Comparison of ENCODE assay signal across 8 cellular contexts in the genomic region with DNA sequence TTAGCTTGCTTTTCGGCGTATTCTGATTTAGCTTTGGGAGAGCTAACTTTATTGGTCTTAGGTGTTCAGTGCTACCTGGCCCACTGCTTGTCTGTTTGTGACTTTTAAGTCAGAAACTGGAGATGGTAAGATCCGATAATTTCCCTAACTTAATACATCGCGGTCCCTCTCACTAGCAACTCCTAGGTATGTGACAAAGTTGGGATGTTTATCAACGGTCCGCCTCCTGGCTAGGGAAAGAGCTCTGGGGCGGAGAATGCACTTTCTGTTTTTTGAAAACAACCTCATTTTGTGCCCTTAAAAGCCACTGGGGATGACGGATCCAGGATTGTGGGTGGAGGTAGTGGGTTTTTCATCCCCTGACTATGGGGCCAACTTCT. TPM values are rescaled to one million over a fixed set of nuclear protein-coding genes. Genes with fewer than 3 reads are reported as not detected.
DNase-seq lines count a peak whose midpoint lies in the region; ATAC-seq and TF ChIP-seq lines count a peak whose summit lies in the region.

No MANE protein-coding gene starts in this region.

- WGBS in testis, 2 donors, result 1 to 2% methylated on average over 7 to 9 of the region's 9 CpGs

- H3K9me3 Mint-ChIP-seq in activated T-cell treated with anti-CD3 and anti-CD28 coated beads, Interleukin-2, amount 50 U/mL, for 4 hours, result no peaks in the 10 kb centered on the region
- no peaks in the 10 kb centered on the region for H3K9me3 Mint-ChIP-seq in activated naive CD4-positive, alpha-beta T cell treated with anti-CD3 and anti-CD28 coated beads, Interleukin-2, amount 50 U/mL, for 72 hours

- intact Hi-C loops in testis (cut with DNase I; ENCODE audit: low total_unique reads), result no loop called here

- H3K4me3 ChIP-seq in kidney epithelial cell (ENCODE audit: low read depth, low read length) (peak overlapping the region; percentile 68), testis (peak overlapping the region; percentile 86 to 98)

- H3K36me3 ChIP-seq in kidney epithelial cell (ENCODE audit: control insufficient read depth, insufficient read depth, low read length), result no peaks in the 10 kb centered on the region
- H3K36me3 ChIP-seq in testis (ENCODE audit: low read depth, missing control alignments), result no peaks in the 10 kb centered on the region

- peak overlapping the region; percentile 95 to 100 for H3K27ac ChIP-seq in testis

- ATAC-seq in activated T-cell treated with anti-CD3 and anti-CD28 coated beads, Interleukin-2, amount 50 U/mL, for 4 hours, result no peak
- no peak for ATAC-seq in activated naive CD4-positive, alpha-beta T cell treated with anti-CD3 and anti-CD28 coated beads, Interleukin-2, amount 50 U/mL, for 72 hours
- ATAC-seq in GM19455 (IDR thresholded peaks at IDR 0.05; ENCODE audit: unreplicated experiment), result no peak

- H3K27ac Mint-ChIP-seq in activated naive CD4-positive, alpha-beta T cell treated with anti-CD3 and anti-CD28 coated beads, Interleukin-2, amount 50 U/mL, for 72 hours, result peak overlapping the region; percentile 97 to 99

- H3K4me1 ChIP-seq in testis, result peaks cover 32% of the 10 kb centered on the region

- peak overlapping the region; percentile 99 for H3K4me3 Mint-ChIP-seq in activated T-cell treated with anti-CD3 and anti-CD28 coated beads, Interleukin-2, amount 50 U/mL, for 4 hours

- DNase-seq in activated T-cell treated with anti-CD3 and anti-CD28 coated beads, Interleukin-2, amount 50 U/mL, for 4 hours, result no peak
- DNase-seq in activated T-cell treated with anti-CD3 and anti-CD28 coated beads, Interleukin-2, amount 50 U/mL, for 48 hours, result no peak
- no peak for DNase-seq in activated naive CD4-positive, alpha-beta T cell treated with anti-CD3 and anti-CD28 coated beads, Interleukin-2, amount 50 U/mL, for 72 hours (ENCODE audit: low spot score in 2 of 2)
- no peak for DNase-seq in kidney epithelial cell (ENCODE audit: low read depth)
- no peak for DNase-seq in testis
- DNase-seq in SK-N-DZ (ENCODE audit: low spot score), result no peak
- DNase-seq in NCI-H82 (lab: John Stamatoyannopoulos, UW), result no peak

- H3K27me3 ChIP-seq in kidney epithelial cell (ENCODE audit: control insufficient read depth, insufficient read depth, low read length) (no peaks in the 10 kb centered on the region), testis (no peaks in the 10 kb centered on the region)

- H3K9me3 ChIP-seq in testis, result no peaks in the 10 kb centered on the region

- H3K36me3 Mint-ChIP-seq in activated T-cell treated with anti-CD3 and anti-CD28 coated beads, Interleukin-2, amount 50 U/mL, for 4 hours (ENCODE audit: insufficient read depth), result peaks cover 29% of the 10 kb centered on the region
- peaks cover 53 to 75% of the 10 kb centered on the region in 2 donors for H3K36me3 Mint-ChIP-seq in activated naive CD4-positive, alpha-beta T cell treated with anti-CD3 and anti-CD28 coated beads, Interleukin-2, amount 50 U/mL, for 72 hours

- TF ChIP-seq POLR2A in testis (IDR thresholded peaks at IDR 0.05), result no peak

- H3K4me1 Mint-ChIP-seq in activated T-cell treated with anti-CD3 and anti-CD28 coated beads, Interleukin-2, amount 50 U/mL, for 4 hours (ENCODE audit: low read depth), result peaks cover 65% of the 10 kb centered on the region

- no peak for TF ChIP-seq CTCF in kidney epithelial cell (IDR thresholded peaks at IDR 0.05; ENCODE audit: insufficient read depth, low read length, poor library complexity, severe bottlenecking)
- no peak for TF ChIP-seq CTCF in testis (IDR thresholded peaks at IDR 0.05)

- H3K27me3 Mint-ChIP-seq in activated T-cell treated with anti-CD3 and anti-CD28 coated beads, Interleukin-2, amount 50 U/mL, for 4 hours (ENCODE audit: low read depth), result no peaks in the 10 kb centered on the region

RNA-seq across cellular contexts. Expression of gene CDKN1B, which starts 1.2 kb away (rescaled TPM):
- 10 to 100 TPM; 15.6 to 27.7 (median 24.5) TPM for total RNA-seq in activated T-cell treated with anti-CD3 and anti-CD28 coated beads, Interleukin-2, amount 50 U/mL, for 4 hours
- 10 to 100 TPM; 39.7 to 46.6 TPM for total RNA-seq in activated naive CD4-positive, alpha-beta T cell treated with anti-CD3 and anti-CD28 coated beads, Interleukin-2, amount 50 U/mL, for 72 hours
- total RNA-seq in kidney epithelial cell (25.5 and 26.5 TPM in 2 replicates), testis (10 to 100 TPM; 76.1 to 98.9 TPM)
- 59.2 TPM for polyA plus RNA-seq in testis (ENCODE audit: insufficient read depth, low read depth, low replicate concordance)
- polyA plus RNA-seq in SK-N-DZ (2014; cell fraction: cytosol; rRNA removed), result 109 and 132 TPM in 2 replicates
- 65.7 and 67.7 TPM in 2 replicates for polyA plus RNA-seq in SK-N-DZ (2014; cell fraction: nucleus; rRNA removed)

RNA-seq across cellular contexts. Expression of gene GPR19, which starts 22.4 kb away (rescaled TPM):
- total RNA-seq in activated T-cell treated with anti-CD3 and anti-CD28 coated beads, Interleukin-2, amount 50 U/mL, for 4 hours, result 1 to 10 TPM; 1.3 to 2.4 (median 1.3) TPM
- 10 to 100 TPM; 24.8 to 27.5 TPM for total RNA-seq in activated naive CD4-positive, alpha-beta T cell treated with anti-CD3 and anti-CD28 coated beads, Interleukin-2, amount 50 U/mL, for 72 hours
- total RNA-seq in kidney epithelial cell (0.27 and 0.84 TPM in 2 replicates), testis (1 to 10 TPM; 2.1 to 2.9 TPM)
- 4.1 TPM for polyA plus RNA-seq in testis (ENCODE audit: insufficient read depth, low read depth, low replicate concordance)
- 19.7 and 20.4 TPM in 2 replicates for polyA plus RNA-seq in SK-N-DZ (2014; cell fraction: cytosol; rRNA removed)
- 8.6 and 11.2 TPM in 2 replicates for polyA plus RNA-seq in SK-N-DZ (2014; cell fraction: nucleus; rRNA removed)

Comparison
In these comparisons a context has a peak if more than half of its experiments do, and no peak if none do; other contexts are left out.
1. RNA of gene GPR19, which starts 22.4 kb away (total RNA-seq): 24.8 to 27.5 TPM in activated naive CD4-positive, alpha-beta T cell treated with anti-CD3 and anti-CD28 coated beads, Interleukin-2, amount 50 U/mL, for 72 hours; 2.1 to 2.9 TPM in testis, 1.3 to 2.4 TPM in activated T-cell treated with anti-CD3 and anti-CD28 coated beads, Interleukin-2, amount 50 U/mL, for 4 hours and 0.27 to 0.84 TPM in kidney epithelial cell; every median in the first group is over 4 times any median in the second.